8 cellular contexts compared by ENCODE assay signal in genomic region chr17:44066204-44066930, GRCh38. TPM values are rescaled to one million over a fixed set of nuclear protein-coding genes. Genes with fewer than 3 reads are reported as not detected.
DNase-seq lines count a peak whose midpoint lies in the region; ATAC-seq and TF ChIP-seq lines count a peak whose summit lies in the region.

Gene LSM12 (minus strand): TSS chr17:44066671. CDS start chr17:44066587, 84 bp downstream.

- H3K9me3 ChIP-seq in IMR-90 (ENCODE audit: control insufficient read depth, insufficient read depth, low read length) (no peaks in the 10 kb centered on the region), mononuclear cell (ENCODE audit: low read depth, low read length) (no peaks in the 10 kb centered on the region)

- H3K14ac ChIP-seq in IMR-90 (replicated peaks; ENCODE audit: low read depth, low read length): peak within 1 kb of the TSS; percentile 94

- H2BK5ac ChIP-seq in IMR-90 (ENCODE audit: low read depth, low read length, poor library complexity, severe bottlenecking): peak within 1 kb of the TSS; percentile 84

- dilution Hi-C loops in IMR-90 (cut with HindIII; ENCODE audit: low sequenced_read_pairs, unreplicated experiment): no loop called here

- H3K4me1 ChIP-seq in IMR-90 (ENCODE audit: control insufficient read depth, insufficient read depth, low read length): peaks cover 5% of the 10 kb centered on the region
- peaks cover 44% of the 10 kb centered on the region for H3K4me1 ChIP-seq in mononuclear cell (ENCODE audit: insufficient read depth, low read length)

- H2AK5ac ChIP-seq in IMR-90 (ENCODE audit: low read depth, low read length): peak within 1 kb of the TSS; percentile 89

- in situ Hi-C loops in IMR-90 (cut with MboI; ENCODE audit: low sequenced_read_pairs): no loop called here

- H4K91ac ChIP-seq in IMR-90 (ENCODE audit: insufficient read depth, low read depth, low read length): peak within 1 kb of the TSS; percentile 80

- peak within 1 kb of the TSS; percentile 93 for H3K27ac ChIP-seq in IMR-90 (ENCODE audit: insufficient read depth, low read length)

- H3K9ac ChIP-seq in IMR-90 (ENCODE audit: low read depth, low read length): peak within 1 kb of the TSS; percentile 95

- H2AK9ac ChIP-seq in IMR-90 (replicated peaks; ENCODE audit: low read depth, low read length, poor library complexity): peak within 1 kb of the TSS; percentile 21

- ATAC-seq in GM21515 (IDR thresholded peaks at IDR 0.05; ENCODE audit: unreplicated experiment) (peak; percentile 56), IMR-90 (ENCODE audit: low read depth) (peak; percentile 80)

- TF ChIP-seq CTCF in IMR-90 (conservative IDR thresholded peaks at IDR 0.05; ENCODE audit: low read depth, low read length): no peak
- no peak for TF ChIP-seq CTCF in epithelial cell of esophagus (IDR thresholded peaks at IDR 0.05; ENCODE audit: insufficient read depth, low read depth, low read length, missing control alignments)

- H3K27me3 ChIP-seq in IMR-90 (ENCODE audit: control insufficient read depth, insufficient read depth, low read length): no peaks in the 10 kb centered on the region
- H3K27me3 ChIP-seq in mononuclear cell (ENCODE audit: insufficient read depth, low read length): no peaks in the 10 kb centered on the region

- peak; percentile 87 for TF ChIP-seq POLR2A in IMR-90 (IDR thresholded peaks at IDR 0.05; ENCODE audit: low read depth, low read length)

- H4K5ac ChIP-seq in IMR-90 (ENCODE audit: low read depth, low read length): peak within 1 kb of the TSS; percentile 79

- no peak; the same call in 1 of the 2 replicates for TF ChIP-seq RAD21 in IMR-90 (IDR thresholded peaks at IDR 0.05; ENCODE audit: low read length)

- no TSS peak for BruUV-seq in IMR-90 (replicated peaks; lab: Mats Ljungman, UMichigan)

- H3K23ac ChIP-seq in IMR-90 (ENCODE audit: low read depth, low read length): peak within 1 kb of the TSS; percentile 98

- peak within 1 kb of the TSS; percentile 96 for H3K4ac ChIP-seq in IMR-90 (ENCODE audit: low read depth, low read length)

- DNase-seq in COLO829 (ENCODE audit: low spot score) (peak; percentile 89), IMR-90 (peak; percentile 88), OCI-M1 (lab: John Stamatoyannopoulos, UW) (peak; percentile 96), activated T-cell treated with anti-CD3 and anti-CD28 coated beads for 24 hours (ENCODE audit: low read depth) (peak; percentile 89), epithelial cell of esophagus (ENCODE audit: low read depth) (peak; percentile 88)
- DNase-seq in stimulated activated CD8-positive, alpha-beta memory T cell treated with anti-CD3 and anti-CD28 coated beads, Interleukin-2, amount 100 ng/mL, for 1 hour (ENCODE audit: low read depth in 2 of 2): peak; percentile 77 to 82

- POLR2A ChIA-PET in IMR-90 (lab: Charles Lee; ENCODE audit: unreplicated experiment): interaction anchor here (0.5 to 0.7 kb wide), 2 partner anchors 40 to 706 kb away, joined by 3 to 4 read pairs; no protein-coding TSS in a partner anchor

- H3K56ac ChIP-seq in IMR-90 (ENCODE audit: extremely low read depth, insufficient read depth, low read length): peak within 1 kb of the TSS; percentile 79

- H3K36me3 ChIP-seq in IMR-90 (ENCODE audit: control insufficient read depth, insufficient read depth, low read length): peaks cover 9% of the 10 kb centered on the region

- H2BK15ac ChIP-seq in IMR-90 (ENCODE audit: low read depth, low read length): peak within 1 kb of the TSS; percentile 12; the same call in 1 of the 3 replicates

- H3K4me3 ChIP-seq in IMR-90 (ENCODE audit: insufficient read depth, low read depth, low read length) (peak within 1 kb of the TSS; percentile 83), epithelial cell of esophagus (ENCODE audit: low read length) (peak within 1 kb of the TSS; percentile 87), mononuclear cell (ENCODE audit: low read length) (peak within 1 kb of the TSS; percentile 69)

- CTCF ChIA-PET in IMR-90 (lab: Yijun Ruan, JAX): interaction anchor here (0.6 to 2.3 kb wide), 2 partner anchors 11 to 50 kb away, joined by 3 to 8 read pairs; no protein-coding TSS in a partner anchor

- peaks cover 9 to 39% of the 10 kb centered on the region in 2 experiments for H3K79me1 ChIP-seq in IMR-90 (ENCODE audit: low read depth in 1 of 2, low read length in 2 of 2)

- no peak within 1 kb of the TSS for H2BK20ac ChIP-seq in IMR-90 (ENCODE audit: low read depth, low read length)

- peak within 1 kb of the TSS; percentile 66; the same call in 1 of the 2 replicates for H2BK120ac ChIP-seq in IMR-90 (ENCODE audit: low read depth, low read length)

- peak within 1 kb of the TSS; percentile 93 for H2AFZ ChIP-seq in IMR-90 (replicated peaks; ENCODE audit: low read length, poor library complexity)

- peak within 1 kb of the TSS; percentile 66 for H3K18ac ChIP-seq in IMR-90 (ENCODE audit: low read depth, low read length)

- peaks cover 46% of the 10 kb centered on the region for H4K20me1 ChIP-seq in IMR-90 (ENCODE audit: insufficient read depth, low read length)

- WGBS in IMR-90 (ENCODE audit: extremely low coverage in 2 of 2, insufficient read length in 1 of 2), 2 experiments: 1% methylated on average over 29 of the region's 65 CpGs; no CpG with 5 or more reads in 1 of the 2 experiments

- H3K4me2 ChIP-seq in IMR-90 (ENCODE audit: low read depth, low read length): peak within 1 kb of the TSS; percentile 96

- peak within 1 kb of the TSS; percentile 62 to 98 for H4K8ac ChIP-seq in IMR-90 (ENCODE audit: low read depth in 2 of 2, low read length in 2 of 2)

- intact Hi-C loops in IMR-90 (cut with micrococcal nuclease): loop anchor here (1.0 kb wide), 1 partner anchor 42 kb away; no protein-coding TSS in a partner anchor

- H3K9me1 ChIP-seq in IMR-90 (ENCODE audit: insufficient read depth, low read length): peaks cover 3% of the 10 kb centered on the region; the same call in 1 of the 2 replicates

TF ChIP-seq in IMR-90, 13 proteins besides CTCF, POLR2A, EP300 and RAD21:
- TF ChIP-seq MXI1 (IDR thresholded peaks at IDR 0.05; ENCODE audit: borderline replicate concordance, low read depth, low read length): no peak
- TF ChIP-seq RFX5 (IDR thresholded peaks at IDR 0.05; ENCODE audit: low read depth, low read length): no peak
- TF ChIP-seq MAZ (IDR thresholded peaks at IDR 0.05; ENCODE audit: borderline replicate concordance, low read depth, low read length): peak; percentile 90; the same call in 1 of the 2 replicates
- no peak for TF ChIP-seq NFE2L2 (IDR thresholded peaks at IDR 0.05; ENCODE audit: low read depth, low read length)
- no peak for TF ChIP-seq BHLHE40 (IDR thresholded peaks at IDR 0.05; ENCODE audit: low read depth, low read length)
- 0 out of 2 replicates have a peak, but pooled peaks have one; percentile 5 for TF ChIP-seq USF2 (IDR thresholded peaks at IDR 0.05; ENCODE audit: low read depth, low read length)
- TF ChIP-seq MAFK (IDR thresholded peaks at IDR 0.05; ENCODE audit: low read depth, low read length): no peak
- TF ChIP-seq, protein P1, sequence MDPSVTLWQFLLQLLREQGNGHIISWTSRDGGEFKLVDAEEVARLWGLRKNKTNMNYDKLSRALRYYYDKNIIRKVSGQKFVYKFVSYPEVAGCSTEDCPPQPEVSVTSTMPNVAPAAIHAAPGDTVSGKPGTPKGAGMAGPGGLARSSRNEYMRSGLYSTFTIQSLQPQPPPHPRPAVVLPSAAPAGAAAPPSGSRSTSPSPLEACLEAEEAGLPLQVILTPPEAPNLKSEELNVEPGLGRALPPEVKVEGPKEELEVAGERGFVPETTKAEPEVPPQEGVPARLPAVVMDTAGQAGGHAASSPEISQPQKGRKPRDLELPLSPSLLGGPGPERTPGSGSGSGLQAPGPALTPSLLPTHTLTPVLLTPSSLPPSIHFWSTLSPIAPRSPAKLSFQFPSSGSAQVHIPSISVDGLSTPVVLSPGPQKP (IDR thresholded peaks at IDR 0.05; ENCODE audit: borderline replicate concordance, low read depth, low read length): no peak
- peak; percentile 88 for TF ChIP-seq CEBPB (IDR thresholded peaks at IDR 0.05; ENCODE audit: low read depth, low read length)
- TF ChIP-seq CHD1 (IDR thresholded peaks at IDR 0.05; ENCODE audit: low read depth, low read length): no peak; the same call in 1 of the 2 replicates

RNA-seq across cellular contexts. Expression of gene LSM12, which starts in this region (rescaled TPM):
- total RNA-seq in IMR-90 (2012; rRNA removed) (41.0 and 50.3 TPM in 2 replicates), mononuclear cell (44.4 TPM)
- 37.6 and 38.0 TPM in 2 replicates for polyA plus RNA-seq in IMR-90 (2012; rRNA removed)
- 20.3 and 21.4 TPM in 2 replicates for polyA plus RNA-seq in IMR-90 (2012; cell fraction: cytosol; rRNA removed)
- 8.8 and 29.9 TPM in 2 replicates for polyA plus RNA-seq in IMR-90 (2012; cell fraction: nucleus; rRNA removed; ENCODE audit: low replicate concordance)

Comparison
In these comparisons a context has a peak if more than half of its experiments do, and no peak if none do; other contexts are left out.
1. Peak in every context shown above with its lines: DNase-seq, ATAC-seq, H3K4me3 ChIP-seq and H3K27ac ChIP-seq.